In genomic region chr12:119902084-119902509, GRCh38 we compare ENCODE assay signal across 8 cellular contexts. TPM values are rescaled to one million over a fixed set of nuclear protein-coding genes. Genes with fewer than 3 reads are reported as not detected.
DNase-seq lines count a peak whose midpoint lies in the region; ATAC-seq lines count a peak whose summit lies in the region.
"Had no signal": no experiment of that assay in that cellular context is flagged by ENCODE, and none has a peak within 500 bp of the region (broad histone marks: within the 10 kb centered on the region; RNA-seq: fewer than 3 reads in every experiment).

No MANE protein-coding gene starts in this region.

- no peak overlapping the region for H3K27ac Mint-ChIP-seq in activated CD4-positive, alpha-beta T cell treated with anti-CD3 and anti-CD28 coated beads, Interleukin-2, amount 10 ng/mL, durations not matched to agents 24 days and 14 days
- H3K27ac Mint-ChIP-seq: stimulated activated naive CD8-positive, alpha-beta T cell treated with anti-CD3 and anti-CD28 coated beads, Interleukin-15, Interleukin-2, amounts not matched to agents 100 ng/mL and 50 ng/mL, for 24 hours had no signal

- peak; percentile 74 for ATAC-seq in GM18498 (IDR thresholded peaks at IDR 0.05; ENCODE audit: unreplicated experiment)
- peak; percentile 48 for ATAC-seq in HG03521 (IDR thresholded peaks at IDR 0.05; ENCODE audit: unreplicated experiment)

- H3K27me3 Mint-ChIP-seq in activated CD4-positive, alpha-beta T cell treated with anti-CD3 and anti-CD28 coated beads, Interleukin-2, amount 10 ng/mL, durations not matched to agents 24 days and 14 days = peaks cover 6% of the 10 kb centered on the region
- H3K27me3 Mint-ChIP-seq: stimulated activated naive CD8-positive, alpha-beta T cell treated with anti-CD3 and anti-CD28 coated beads, Interleukin-15, Interleukin-2, amounts not matched to agents 100 ng/mL and 50 ng/mL, for 24 hours had no signal

- H3K4me1 Mint-ChIP-seq in activated CD4-positive, alpha-beta T cell treated with anti-CD3 and anti-CD28 coated beads, Interleukin-2, amount 10 ng/mL, durations not matched to agents 24 days and 14 days = peaks cover 8% of the 10 kb centered on the region

- H3K4me3 Mint-ChIP-seq in activated CD4-positive, alpha-beta T cell treated with anti-CD3 and anti-CD28 coated beads, Interleukin-2, amount 10 ng/mL, durations not matched to agents 24 days and 14 days = no peak overlapping the region
- H3K4me3 Mint-ChIP-seq: stimulated activated naive CD8-positive, alpha-beta T cell treated with anti-CD3 and anti-CD28 coated beads, Interleukin-15, Interleukin-2, amounts not matched to agents 100 ng/mL and 50 ng/mL, for 24 hours had no signal

- intact Hi-C loops in activated CD4-positive, alpha-beta T cell treated with anti-CD3 and anti-CD28 coated beads, Interleukin-2, amount 10 ng/mL, durations not matched to agents 24 days and 14 days (cut with micrococcal nuclease) = loop anchor here (2.0 to 10.0 kb wide), 2 partner anchors 93 to 217 kb away; no protein-coding TSS in a partner anchor

- H3K36me3 Mint-ChIP-seq in activated CD4-positive, alpha-beta T cell treated with anti-CD3 and anti-CD28 coated beads, Interleukin-2, amount 10 ng/mL, durations not matched to agents 24 days and 14 days (ENCODE audit: low read depth) = no peaks in the 10 kb centered on the region

- H3K9me3 Mint-ChIP-seq in activated CD4-positive, alpha-beta T cell treated with anti-CD3 and anti-CD28 coated beads, Interleukin-2, amount 10 ng/mL, durations not matched to agents 24 days and 14 days = no peaks in the 10 kb centered on the region
- H3K9me3 Mint-ChIP-seq: stimulated activated naive CD8-positive, alpha-beta T cell treated with anti-CD3 and anti-CD28 coated beads, Interleukin-15, Interleukin-2, amounts not matched to agents 100 ng/mL and 50 ng/mL, for 24 hours had no signal

- DNase-seq in NCI-H69 (lab: John Stamatoyannopoulos, UW) (peak; percentile 84), dedifferentiated amniotic fluid mesenchymal stem cell (ENCODE audit: extremely low spot score) (peak; percentile 58), lung microvascular endothelial cell (ENCODE audit: low read depth in 2 of 2) (peak; percentile 72 to 86)
- DNase-seq in activated CD4-positive, alpha-beta T cell treated with anti-CD3 and anti-CD28 coated beads, Interleukin-2, amount 10 ng/mL, durations not matched to agents 24 days and 14 days = peak; percentile 92
- peak; percentile 27 to 53 for DNase-seq in stimulated activated CD8-positive, alpha-beta memory T cell treated with anti-CD3 and anti-CD28 coated beads, Interleukin-15, amount 100 ng/mL, for 4 hours (ENCODE audit: low read depth in 2 of 2)

RNA-seq across cellular contexts. Expression of gene CIT, which starts 25.0 kb away (rescaled TPM):
- total RNA-seq in activated CD4-positive, alpha-beta T cell treated with anti-CD3 and anti-CD28 coated beads, Interleukin-2, amount 10 ng/mL, durations not matched to agents 24 days and 14 days = 44.5 and 51.5 TPM in 2 replicates
- total RNA-seq in lung microvascular endothelial cell = 1.8 and 6.1 TPM in 2 replicates

Comparison
In these comparisons a context has a peak if more than half of its experiments do, and no peak if none do; other contexts are left out.
1. Peak in every context shown above with its lines: DNase-seq and ATAC-seq.
2. DNase-seq: peak in every context shown above with its lines; median percentile 92 in activated CD4-positive, alpha-beta T cell treated with anti-CD3 and anti-CD28 coated beads, Interleukin-2, amount 10 ng/mL, durations not matched to agents 24 days and 14 days; 84 in NCI-H69; 79 in lung microvascular endothelial cell; 58 in dedifferentiated amniotic fluid mesenchymal stem cell; 40 in stimulated activated CD8-positive, alpha-beta memory T cell treated with anti-CD3 and anti-CD28 coated beads, Interleukin-15, amount 100 ng/mL, for 4 hours.